ENCODE assay signal across 8 cellular contexts in the genomic region with DNA sequence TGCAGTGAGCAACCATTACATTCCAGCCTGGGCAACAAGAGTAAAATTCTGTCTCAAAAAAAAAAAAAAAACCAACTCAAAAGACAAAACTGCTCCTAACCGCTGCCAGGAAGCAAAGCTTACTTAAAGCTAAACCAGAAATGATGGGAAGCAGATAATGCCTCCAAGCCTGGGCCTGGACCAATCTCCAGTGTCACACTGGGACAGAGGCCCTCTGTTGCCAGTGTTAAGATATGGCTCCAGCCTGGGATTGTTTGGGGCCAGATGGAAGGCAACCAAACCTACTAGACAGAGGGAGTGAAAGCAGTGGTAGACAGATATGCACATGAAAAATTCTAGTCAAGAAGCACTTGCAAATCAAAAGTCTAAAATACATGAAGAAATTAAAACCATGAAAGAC. TPM values are rescaled to one million over a fixed set of nuclear protein-coding genes. Genes with fewer than 3 reads are reported as not detected.
A peak's percentile ranks its signal among the peaks of the same experiment; 100 is the strongest.
DNase-seq lines count a peak whose midpoint lies in the region; ATAC-seq and TF ChIP-seq lines count a peak whose summit lies in the region.
"Had no signal": no experiment of that assay in that cellular context is flagged by ENCODE, and none has a peak within 500 bp of the region (broad histone marks: within the 10 kb centered on the region; RNA-seq: fewer than 3 reads in every experiment).

No MANE protein-coding gene starts in this region.

- H2AFZ ChIP-seq in GM23338, result no peak overlapping the region

- no peak for DNase-seq in CD4-positive, CD25-positive, alpha-beta regulatory T cell
- DNase-seq in GM23338 (ENCODE audit: low spot score) (peak; percentile 33), mesendoderm (peak; percentile 34), GM10266 (ENCODE audit: extremely low spot score) (no peak), NCI-H146 (lab: John Stamatoyannopoulos, UW) (no peak)
- DNase-seq in central memory CD8-positive, alpha-beta T cell (ENCODE audit: low spot score in 2 of 2), result no peak
- DNase-seq: PC-3 had no signal

- H3K4ac ChIP-seq in mesendoderm (ENCODE audit: low read depth, low read length), result no peak overlapping the region

- ATAC-seq in CD4-positive, CD25-positive, alpha-beta regulatory T cell (ENCODE audit: low read depth in 2 of 2), result no peak
- peak; percentile 38 for ATAC-seq in GM23338
- ATAC-seq in central memory CD8-positive, alpha-beta T cell (replicated peaks; ENCODE audit: extremely low read depth, poor library complexity, severe bottlenecking), result no peak
- ATAC-seq in HG03378 (IDR thresholded peaks at IDR 0.05; ENCODE audit: unreplicated experiment), result no peak
- ATAC-seq: PC-3 had no signal

- no peaks in the 10 kb centered on the region for H3K9me2 ChIP-seq in GM23338 (ENCODE audit: insufficient read depth)

- H3K4me1 ChIP-seq in CD4-positive, CD25-positive, alpha-beta regulatory T cell (ENCODE audit: control insufficient read depth, insufficient read depth, low read length, poor library complexity, severe bottlenecking), result peaks cover 33% of the 10 kb centered on the region
- H3K4me1 ChIP-seq in GM23338 (ENCODE audit: insufficient read depth) (peaks cover 47% of the 10 kb centered on the region), mesendoderm (ENCODE audit: control insufficient read depth, low read depth, low read length) (no peaks in the 10 kb centered on the region)

- no peak overlapping the region for H3K4me3 ChIP-seq in CD4-positive, CD25-positive, alpha-beta regulatory T cell (ENCODE audit: low read depth, low read length)
- H3K4me3 ChIP-seq in GM23338, result no peak overlapping the region
- H3K4me3 ChIP-seq in mesendoderm (ENCODE audit: low read length), result no peak overlapping the region

- no peak overlapping the region for H2AK5ac ChIP-seq in mesendoderm (ENCODE audit: low read length)

- H3K36me3 Mint-ChIP-seq in CD4-positive, CD25-positive, alpha-beta regulatory T cell, result peaks cover 11% of the 10 kb centered on the region
- H3K36me3 Mint-ChIP-seq in GM23338 (ENCODE audit: low read depth), result no peaks in the 10 kb centered on the region; the same call in 2 of the 3 replicates
- peaks cover 2% of the 10 kb centered on the region for H3K36me3 Mint-ChIP-seq in central memory CD8-positive, alpha-beta T cell (ENCODE audit: insufficient read depth)

- no peaks in the 10 kb centered on the region for H3K36me3 ChIP-seq in CD4-positive, CD25-positive, alpha-beta regulatory T cell (ENCODE audit: control insufficient read depth, insufficient read depth, low read length)
- H3K36me3 ChIP-seq in GM23338 (ENCODE audit: insufficient read depth) (no peaks in the 10 kb centered on the region; the same call in 1 of the 2 replicates), mesendoderm (ENCODE audit: control insufficient read depth, insufficient read depth, low read length) (no peaks in the 10 kb centered on the region)

- H3K27me3 Mint-ChIP-seq in CD4-positive, CD25-positive, alpha-beta regulatory T cell, result no peaks in the 10 kb centered on the region
- no peaks in the 10 kb centered on the region for H3K27me3 Mint-ChIP-seq in GM23338 (ENCODE audit: insufficient read depth, low read depth, poor library complexity)
- no peaks in the 10 kb centered on the region for H3K27me3 Mint-ChIP-seq in central memory CD8-positive, alpha-beta T cell

- no peak overlapping the region for H2BK5ac ChIP-seq in mesendoderm (ENCODE audit: low read length)

- peaks cover 4% of the 10 kb centered on the region for H3K79me1 ChIP-seq in mesendoderm (ENCODE audit: low read length)

- peaks cover 15% of the 10 kb centered on the region; the same call in 1 of the 2 replicates for H4K20me1 ChIP-seq in GM23338 (replicated peaks; ENCODE audit: insufficient read depth)

- no peak overlapping the region for H3K18ac ChIP-seq in mesendoderm (ENCODE audit: low read length)

- H2BK120ac ChIP-seq in mesendoderm (ENCODE audit: low read depth, low read length), result no peak overlapping the region

- H3K4me3 Mint-ChIP-seq in CD4-positive, CD25-positive, alpha-beta regulatory T cell, result peak overlapping the region in 3 of 4 donors; percentile 56 to 91 (median 66)
- H3K4me3 Mint-ChIP-seq in GM23338, result no peak overlapping the region
- H3K4me3 Mint-ChIP-seq in central memory CD8-positive, alpha-beta T cell, result peak overlapping the region; percentile 21

- no peaks in the 10 kb centered on the region for H3K27me3 ChIP-seq in CD4-positive, CD25-positive, alpha-beta regulatory T cell (ENCODE audit: control insufficient read depth, insufficient read depth, low read length)
- H3K27me3 ChIP-seq in GM23338 (ENCODE audit: insufficient read depth) (no peaks in the 10 kb centered on the region), mesendoderm (ENCODE audit: insufficient read depth, low read length, poor library complexity) (no peaks in the 10 kb centered on the region)

- H3K27ac ChIP-seq in CD4-positive, CD25-positive, alpha-beta regulatory T cell (ENCODE audit: insufficient read depth, low read length, poor library complexity, severe bottlenecking), result peak overlapping the region; percentile 71
- peak overlapping the region; percentile 55; the same call in 1 of the 2 replicates for H3K27ac ChIP-seq in GM23338 (ENCODE audit: low read depth)
- no peak overlapping the region for H3K27ac ChIP-seq in mesendoderm (ENCODE audit: low read depth, low read length)

- H3F3A ChIP-seq in GM23338 (replicated peaks; ENCODE audit: low read depth), result 0 out of 2 replicates have a peak, but pooled peaks cover 3% of the 10 kb centered on the region

- H3K4me2 ChIP-seq in GM23338 (0 out of 2 replicates have a peak overlapping the region, but pooled peaks have one; percentile 64), mesendoderm (ENCODE audit: low read length) (no peak overlapping the region)

- no peak overlapping the region for H4K8ac ChIP-seq in mesendoderm (ENCODE audit: low read depth, low read length)

- H2BK15ac ChIP-seq in mesendoderm (replicated peaks; ENCODE audit: low read depth), result no peak overlapping the region

- no peaks in the 10 kb centered on the region for H3K9me3 Mint-ChIP-seq in CD4-positive, CD25-positive, alpha-beta regulatory T cell
- H3K9me3 Mint-ChIP-seq in GM23338, result no peaks in the 10 kb centered on the region
- no peaks in the 10 kb centered on the region for H3K9me3 Mint-ChIP-seq in central memory CD8-positive, alpha-beta T cell

- no peak; a peak in 1 of 4 replicates for TF ChIP-seq CTCF in GM23338 (conservative IDR thresholded peaks at IDR 0.05; ENCODE audit: low read depth in 2 of 2)
- no peak for TF ChIP-seq CTCF in GM10266 (IDR thresholded peaks at IDR 0.05; ENCODE audit: control insufficient read depth, insufficient read depth, low read depth, missing control alignments)

- no peaks in the 10 kb centered on the region for H3K9me3 ChIP-seq in CD4-positive, CD25-positive, alpha-beta regulatory T cell (ENCODE audit: control insufficient read depth in 2 of 2, low read length in 2 of 2)

- H3K79me2 ChIP-seq in GM23338 (replicated peaks; ENCODE audit: insufficient read depth) (peaks cover 53% of the 10 kb centered on the region), mesendoderm (ENCODE audit: control insufficient read depth, insufficient read depth, low read length) (peaks cover 2% of the 10 kb centered on the region)

- no peak overlapping the region for H3K56ac ChIP-seq in mesendoderm (ENCODE audit: low read length)

- H3K23ac ChIP-seq in mesendoderm (ENCODE audit: low read length), result no peak overlapping the region

- no peak overlapping the region for H3K9ac ChIP-seq in mesendoderm (ENCODE audit: low read length)

- H3K27ac Mint-ChIP-seq in CD4-positive, CD25-positive, alpha-beta regulatory T cell, result peak overlapping the region in 2 of 3 donors; percentile 56 to 89
- H3K27ac Mint-ChIP-seq in GM23338, result peak overlapping the region; percentile 73
- peak overlapping the region; percentile 24 for H3K27ac Mint-ChIP-seq in central memory CD8-positive, alpha-beta T cell (ENCODE audit: low read depth)

- H3K4me1 Mint-ChIP-seq in CD4-positive, CD25-positive, alpha-beta regulatory T cell, result peaks cover 33 to 54% (median 52%) of the 10 kb centered on the region in 4 donors
- H3K4me1 Mint-ChIP-seq in GM23338, result peaks cover 44% of the 10 kb centered on the region
- H3K4me1 Mint-ChIP-seq in central memory CD8-positive, alpha-beta T cell, result peaks cover 33% of the 10 kb centered on the region

- H4K5ac ChIP-seq in mesendoderm (ENCODE audit: low read length), result no peak overlapping the region

- WGBS in mesendoderm (ENCODE audit: extremely low coverage, insufficient coverage, low lambda C conversion rate), result no CpG with 5 or more reads among the region's 1 CpG

RNA-seq across cellular contexts. Expression of gene NSL1, which starts 36.9 kb away (rescaled TPM):
- 24.4 TPM for total RNA-seq in CD4-positive, CD25-positive, alpha-beta regulatory T cell
- 10 to 100 TPM; 66.6 to 69.1 (median 67.1) TPM for polyA plus RNA-seq in CD4-positive, CD25-positive, alpha-beta regulatory T cell
- total RNA-seq in GM23338 (2014; rRNA removed; shearing (Covaris generic)), result 61.0 and 96.8 TPM in 2 replicates
- 93.5 and 102 TPM in 2 replicates for polyA plus RNA-seq in GM23338 (2016; fragmentation: Nextera tagmentation; extraction: Ambion mirVana)
- polyA plus RNA-seq in mesendoderm (2013, experiment 1 of 2), result 34.4 TPM
- 36.3 TPM for polyA plus RNA-seq in mesendoderm (2013, experiment 2 of 2)

RNA-seq across cellular contexts. Expression of gene TATDN3, which starts 37.0 kb away (rescaled TPM):
- total RNA-seq in CD4-positive, CD25-positive, alpha-beta regulatory T cell, result 24.1 TPM
- polyA plus RNA-seq in CD4-positive, CD25-positive, alpha-beta regulatory T cell, result 10 to 100 TPM; 20.6 to 28.7 (median 22.0) TPM
- 10.9 and 23.7 TPM in 2 replicates for total RNA-seq in GM23338 (2014; rRNA removed; shearing (Covaris generic))
- 17.9 and 24.2 TPM in 2 replicates for polyA plus RNA-seq in GM23338 (2016; fragmentation: Nextera tagmentation; extraction: Ambion mirVana)
- polyA plus RNA-seq in mesendoderm (2013, experiment 1 of 2), result 9.4 TPM
- polyA plus RNA-seq in mesendoderm (2013, experiment 2 of 2), result 9.0 TPM

RNA-seq across cellular contexts. Expression of gene BATF3, which starts 55.1 kb away (rescaled TPM):
- 2.6 TPM for total RNA-seq in CD4-positive, CD25-positive, alpha-beta regulatory T cell
- polyA plus RNA-seq in CD4-positive, CD25-positive, alpha-beta regulatory T cell, result 1 to 10 TPM; 1.6 to 4.4 (median 2.9) TPM
- total RNA-seq in GM23338 (2014; rRNA removed; shearing (Covaris generic)), result 3.6 and 6.8 TPM in 2 replicates
- 7.8 and 8.6 TPM in 2 replicates for polyA plus RNA-seq in GM23338 (2016; fragmentation: Nextera tagmentation; extraction: Ambion mirVana)
- 4.5 TPM for polyA plus RNA-seq in mesendoderm (2013, experiment 1 of 2)
- 5.8 TPM for polyA plus RNA-seq in mesendoderm (2013, experiment 2 of 2)

Comparison
In these comparisons a context has a peak if more than half of its experiments do, and no peak if none do; other contexts are left out.
1. DNase-seq: peak in GM23338 (single experiment) and mesendoderm (single experiment); none in CD4-positive, CD25-positive, alpha-beta regulatory T cell (0 of 3), central memory CD8-positive, alpha-beta T cell (0 of 2), GM10266 (single experiment) and NCI-H146 (single experiment).
2. Peak in every context shown above with its lines, with median percentiles within 50 percentile points of each other: H3K27ac Mint-ChIP-seq.